2 cellular contexts compared by ENCODE assay signal in genomic region chr19:17952041-17952976, GRCh38.
TF ChIP-seq lines count a peak whose summit lies in the region.

No MANE protein-coding gene starts in this region.

TF ChIP-seq in K562, 482 proteins besides CTCF, POLR2A, EP300 and RAD21:
- TF ChIP-seq TRIM24 (IDR thresholded peaks at IDR 0.05) (no peak), ARID3B (CRISPR knock-in tag; IDR thresholded peaks at IDR 0.05; ENCODE audit: borderline replicate concordance) (no peak), ZFP36 (IDR thresholded peaks at IDR 0.05; ENCODE audit: low read depth, low read length, partially characterized antibody) (peak; percentile 85), TCF7L2 (IDR thresholded peaks at IDR 0.05; ENCODE audit: low read depth, low read length) (no peak), HDAC2 (IDR thresholded peaks at IDR 0.05) (peak; percentile 64), CXXC5 (CRISPR knock-in tag; IDR thresholded peaks at IDR 0.05) (0 out of 2 replicates have a peak, but pooled peaks have one; percentile 15), SP1 (CRISPR knock-in tag; IDR thresholded peaks at IDR 0.05) (no peak), KDM1A (IDR thresholded peaks at IDR 0.05) (peak; percentile 44 to 78; a peak in 3 of 4 replicates), ZC3H8 (IDR thresholded peaks at IDR 0.05) (no peak), CBFB (CRISPR knock-in tag; IDR thresholded peaks at IDR 0.05) (no peak), RCOR1 (IDR thresholded peaks at IDR 0.05; ENCODE audit: borderline replicate concordance in 1 of 2, low read depth in 2 of 2, low read length in 2 of 2) (no peak), ZNF263 (CRISPR knock-in tag; IDR thresholded peaks at IDR 0.05; ENCODE audit: borderline replicate concordance) (0 out of 2 replicates have a peak, but pooled peaks have one; percentile 27), BCOR (IDR thresholded peaks at IDR 0.05) (peak; percentile 80), CHD1 (IDR thresholded peaks at IDR 0.05; ENCODE audit: low read length) (peak; percentile 32), HOMEZ (CRISPR knock-in tag; IDR thresholded peaks at IDR 0.05) (no peak), SMARCA5 (IDR thresholded peaks at IDR 0.05) (peak; percentile 31; the same call in 1 of the 2 replicates), SAP30 (IDR thresholded peaks at IDR 0.05; ENCODE audit: borderline replicate concordance, insufficient read depth, low read depth, low read length, poor library complexity, severe bottlenecking) (no peak), NRF1 (conservative IDR thresholded peaks at IDR 0.05 in 1 of 2, IDR thresholded peaks at IDR 0.05 in 1 of 2) (peak; percentile 13 to 31; a peak in 2 of 4 replicates), ZBTB26 (CRISPR knock-in tag; IDR thresholded peaks at IDR 0.05) (no peak), ZBTB7A (IDR thresholded peaks at IDR 0.05; ENCODE audit: borderline replicate concordance, control insufficient read depth, low read depth, low read length) (peak; percentile 53; the same call in 1 of the 2 replicates), GTF2A2 (tag; IDR thresholded peaks at IDR 0.05) (no peak), ZKSCAN1 (IDR thresholded peaks at IDR 0.05; ENCODE audit: low read depth, low read length) (peak; percentile 92), LCOR (CRISPR knock-in tag; IDR thresholded peaks at IDR 0.05) (no peak), KAT7 (CRISPR knock-in tag; IDR thresholded peaks at IDR 0.05; ENCODE audit: borderline replicate concordance) (no peak)
- TF ChIP-seq, protein P1, sequence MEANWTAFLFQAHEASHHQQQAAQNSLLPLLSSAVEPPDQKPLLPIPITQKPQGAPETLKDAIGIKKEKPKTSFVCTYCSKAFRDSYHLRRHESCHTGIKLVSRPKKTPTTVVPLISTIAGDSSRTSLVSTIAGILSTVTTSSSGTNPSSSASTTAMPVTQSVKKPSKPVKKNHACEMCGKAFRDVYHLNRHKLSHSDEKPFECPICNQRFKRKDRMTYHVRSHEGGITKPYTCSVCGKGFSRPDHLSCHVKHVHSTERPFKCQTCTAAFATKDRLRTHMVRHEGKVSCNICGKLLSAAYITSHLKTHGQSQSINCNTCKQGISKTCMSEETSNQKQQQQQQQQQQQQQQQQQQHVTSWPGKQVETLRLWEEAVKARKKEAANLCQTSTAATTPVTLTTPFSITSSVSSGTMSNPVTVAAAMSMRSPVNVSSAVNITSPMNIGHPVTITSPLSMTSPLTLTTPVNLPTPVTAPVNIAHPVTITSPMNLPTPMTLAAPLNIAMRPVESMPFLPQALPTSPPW (CRISPR knock-in tag; IDR thresholded peaks at IDR 0.05) = peak; percentile 22; the same call in 1 of the 2 replicates

TF ChIP-seq in neural cell, 6 proteins besides CTCF, POLR2A, EP300 and RAD21:
- TF ChIP-seq MXI1 (conservative IDR thresholded peaks at IDR 0.05; ENCODE audit: poor library complexity, severe bottlenecking) (peak; percentile 29), POLR2AphosphoS5 (IDR thresholded peaks at IDR 0.05) (no peak), EZH2 (IDR thresholded peaks at IDR 0.05; ENCODE audit: borderline replicate concordance, insufficient read depth, low read length, poor library complexity, severe bottlenecking) (no peak), TAF1 (IDR thresholded peaks at IDR 0.05; ENCODE audit: low read depth) (no peak), REST (IDR thresholded peaks at IDR 0.05; ENCODE audit: borderline replicate concordance) (no peak)
